1 cellular context compared by ENCODE assay signal in the genomic region with DNA sequence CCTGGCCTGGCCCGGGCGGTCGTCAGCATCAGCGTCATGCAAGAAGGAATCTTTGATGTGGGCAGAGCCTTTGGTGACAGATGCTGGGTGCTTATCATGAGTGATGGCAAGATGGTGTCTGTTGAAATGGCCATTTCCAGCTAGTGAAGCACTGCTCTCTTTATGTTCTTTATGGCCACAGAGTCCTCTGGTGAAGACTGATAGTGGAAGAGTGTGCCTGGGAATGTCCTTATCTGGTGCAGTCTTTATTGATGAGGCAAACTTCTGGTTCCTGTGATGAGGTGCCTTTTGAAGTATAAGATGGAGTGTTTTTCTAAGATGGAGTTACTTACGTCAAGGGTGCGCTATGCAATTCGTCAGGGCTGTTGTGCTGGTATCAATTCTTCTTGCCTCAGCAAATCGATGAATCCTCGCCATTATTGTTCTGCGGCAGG.
A peak's percentile ranks its signal among the peaks of the same experiment; 100 is the strongest.
TF ChIP-seq lines count a peak whose summit lies in the region.

No MANE protein-coding gene starts in this region.

TF ChIP-seq in K562, 482 proteins besides CTCF, POLR2A, EP300 and RAD21 (continued from another document):
- TF ChIP-seq RREB1 (CRISPR knock-in tag; IDR thresholded peaks at IDR 0.05) (0 out of 2 replicates have a peak, but pooled peaks have one; percentile 21), BHLHE40 (IDR thresholded peaks at IDR 0.05; ENCODE audit: low read length) (peak; percentile 12; the same call in 1 of the 2 replicates), ZNF143 (CRISPR knock-in tag; IDR thresholded peaks at IDR 0.05) (no peak), NFE2 (IDR thresholded peaks at IDR 0.05; ENCODE audit: low read depth) (no peak), RHOXF2B (CRISPR knock-in tag; conservative IDR thresholded peaks at IDR 0.05) (no peak), ELF2 (CRISPR knock-in tag; IDR thresholded peaks at IDR 0.05) (no peak), SOX6 (IDR thresholded peaks at IDR 0.05) (peak; percentile 56), CBFA2T3 (IDR thresholded peaks at IDR 0.05) (peak; percentile 93), ZNF23 (CRISPR knock-in tag; IDR thresholded peaks at IDR 0.05) (no peak), ETV6 (IDR thresholded peaks at IDR 0.05; ENCODE audit: borderline replicate concordance in 1 of 2, low read depth in 2 of 2, low read length in 1 of 2) (no peak), ETV6 (CRISPR knock-in tag; IDR thresholded peaks at IDR 0.05; ENCODE audit: borderline replicate concordance) (no peak), UBTF (IDR thresholded peaks at IDR 0.05; ENCODE audit: borderline replicate concordance in 1 of 2, low read depth in 2 of 2, low read length in 2 of 2) (no peak), MTA2 (IDR thresholded peaks at IDR 0.05; ENCODE audit: low read depth) (peak; percentile 45), ARHGAP35 (IDR thresholded peaks at IDR 0.05; ENCODE audit: partially characterized antibody) (no peak), MEIS2 (IDR thresholded peaks at IDR 0.05; ENCODE audit: partially characterized antibody) (peak; percentile 91), TCF7 (IDR thresholded peaks at IDR 0.05; ENCODE audit: borderline replicate concordance) (peak; percentile 94), ZBTB8A (IDR thresholded peaks at IDR 0.05; ENCODE audit: partially characterized antibody) (no peak), RBBP5 (IDR thresholded peaks at IDR 0.05; ENCODE audit: borderline replicate concordance, insufficient read depth, low read length, poor library complexity, severe bottlenecking) (no peak), SMAD4 (CRISPR knock-in tag; conservative IDR thresholded peaks at IDR 0.05) (peak; percentile 89), TEAD1 (CRISPR knock-in tag; IDR thresholded peaks at IDR 0.05) (peak; percentile 89 to 96)
